21 cellular contexts compared by ENCODE assay signal in the genomic region with DNA sequence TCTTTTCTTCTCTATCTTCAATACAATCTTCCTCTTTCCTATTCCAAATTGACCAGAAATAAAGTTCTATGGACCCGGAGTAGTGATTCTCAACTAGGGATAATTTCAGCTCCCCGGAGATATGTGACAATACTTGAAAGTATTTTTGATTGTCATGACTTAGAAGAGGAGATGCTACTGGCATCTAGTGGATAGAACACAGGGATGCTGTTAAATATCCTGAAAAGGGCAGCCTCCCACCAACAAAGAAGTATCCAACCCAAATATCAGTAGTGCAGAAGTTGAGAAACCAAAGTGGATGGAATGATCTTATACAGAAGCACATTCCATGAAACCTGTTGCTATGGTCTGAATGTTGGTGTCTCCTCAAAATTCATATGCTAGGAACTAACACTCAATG.
DNase-seq lines count a peak whose midpoint lies in the region; TF ChIP-seq lines count a peak whose summit lies in the region.
"Had no signal": no experiment of that assay in that cellular context is flagged by ENCODE, and none has a peak within 500 bp of the region (broad histone marks: within the 10 kb centered on the region; RNA-seq: fewer than 3 reads in every experiment).

No MANE protein-coding gene starts in this region.

- H2AFZ ChIP-seq in Loucy (ENCODE audit: low read length) (no peak overlapping the region), SK-N-SH (ENCODE audit: low read depth) (no peak overlapping the region)

- H3K79me2 ChIP-seq in Loucy (ENCODE audit: insufficient read depth, low read length) = no peaks in the 10 kb centered on the region
- H3K79me2 ChIP-seq in SK-N-SH (ENCODE audit: insufficient read depth) = no peaks in the 10 kb centered on the region

- CTCF ChIA-PET in SK-N-SH (lab: Yijun Ruan, JAX) = interaction anchor here (1.6 kb wide), 1 partner anchor 11 kb away, joined by 5 read pairs; no protein-coding TSS in a partner anchor

- H4K20me1 ChIP-seq in Loucy (ENCODE audit: insufficient read depth, low read length, poor library complexity, severe bottlenecking) = no peaks in the 10 kb centered on the region
- no peaks in the 10 kb centered on the region for H4K20me1 ChIP-seq in SK-N-SH (ENCODE audit: insufficient read depth)
- H4K20me1 ChIP-seq: BLaER1 treated with 17β-estradiol and CSF1 and Interleukin-3, amounts not matched to agents 10 nM and 100 nM had no signal

- no peak overlapping the region for H3K4me2 ChIP-seq in Loucy (ENCODE audit: low read depth, low read length, poor library complexity, severe bottlenecking)
- no peak overlapping the region for H3K4me2 ChIP-seq in SK-N-SH
- H3K4me2 ChIP-seq: A549; BLaER1 treated with 17β-estradiol and CSF1 and Interleukin-3, amounts not matched to agents 10 nM and 100 nM had no signal

- TF ChIP-seq CTCF in Loucy (conservative IDR thresholded peaks at IDR 0.05; ENCODE audit: low read length) (peak; percentile 14; the same call in 1 of the 2 replicates), SK-N-SH (IDR thresholded peaks at IDR 0.05) (no peak), glutamatergic neuron (IDR thresholded peaks at IDR 0.05; ENCODE audit: partially characterized antibody, unreplicated experiment) (no peak)

- peak overlapping the region; percentile 3 for H3K4me3 Mint-ChIP-seq in glutamatergic neuron (ENCODE audit: unreplicated experiment)
- H3K4me3 Mint-ChIP-seq: T-helper 17 cell had no signal

- peaks cover 7% of the 10 kb centered on the region for H3K9me3 Mint-ChIP-seq in glutamatergic neuron (ENCODE audit: unreplicated experiment)

- H3F3A ChIP-seq in Loucy (ENCODE audit: low read depth) = no peaks in the 10 kb centered on the region
- no peaks in the 10 kb centered on the region for H3F3A ChIP-seq in SK-N-SH (replicated peaks; ENCODE audit: insufficient read depth)

- H3K4me1 Mint-ChIP-seq in glutamatergic neuron (ENCODE audit: low read depth, unreplicated experiment) = peaks cover 18% of the 10 kb centered on the region

- POLR2A ChIA-PET in SK-N-SH (lab: Yijun Ruan, JAX) = no interaction called here

- peak; percentile 2 for DNase-seq in ACHN
- DNase-seq in SK-N-SH = no peak
- DNase-seq in glutamatergic neuron = no peak
- no peak for DNase-seq in NCI-H345 treated with DMSO at 0.1 percent for 48 hours (lab: John Stamatoyannopoulos, UW; ENCODE audit: unreplicated experiment)
- no peak for DNase-seq in NCI-H226
- no peak for DNase-seq in epidermal melanocyte (ENCODE audit: insufficient read length, low spot score)
- DNase-seq in dermis blood vessel endothelial cell = no peak
- DNase-seq: DMS153; GF-D8; Kasumi-1; MM.1S; NCI-H1092; NCI-H2081 treated with DMSO at 0.1 percent for 48 hours; NCI-H2227 treated with DMSO at 0.1 percent for 48 hours; NCI-H526 treated with DMSO at 0.1 percent for 48 hours; NK-92 treated with Interleukin-12 subunit alpha and Interleukin-12 subunit beta, amount 100 ng/mL, for 24 hours; SHP77 treated with DMSO at 0.1 percent for 48 hours; T-helper 17 cell had no signal

- no peaks in the 10 kb centered on the region for H3K27me3 ChIP-seq in Loucy (ENCODE audit: insufficient read depth, low read length, poor library complexity, severe bottlenecking)
- H3K27me3 ChIP-seq in SK-N-SH (ENCODE audit: insufficient read depth) = no peaks in the 10 kb centered on the region

- H3K27ac ChIP-seq in SK-N-SH (ENCODE audit: low read depth in 2 of 2, low read length in 1 of 2) = no peak overlapping the region
- H3K27ac ChIP-seq: A549; BLaER1 treated with 17β-estradiol and CSF1 and Interleukin-3, amounts not matched to agents 10 nM and 100 nM had no signal

- no peak overlapping the region for H3K27ac Mint-ChIP-seq in glutamatergic neuron (ENCODE audit: unreplicated experiment)
- H3K27ac Mint-ChIP-seq: T-helper 17 cell had no signal

- H3K9ac ChIP-seq in Loucy (ENCODE audit: low read depth, low read length, poor library complexity, severe bottlenecking) = no peak overlapping the region
- H3K9ac ChIP-seq in SK-N-SH = no peak overlapping the region
- H3K9ac ChIP-seq: BLaER1 treated with 17β-estradiol and CSF1 and Interleukin-3, amounts not matched to agents 10 nM and 100 nM had no signal

- H3K9me2 ChIP-seq in Loucy (replicated peaks; ENCODE audit: low read depth, low read length) = no peaks in the 10 kb centered on the region
- H3K9me2 ChIP-seq in SK-N-SH = no peaks in the 10 kb centered on the region

- TF ChIP-seq RAD21 in SK-N-SH (IDR thresholded peaks at IDR 0.05; ENCODE audit: low read length) = peak; percentile 16; the same call in 1 of the 2 replicates

- H3K4me3 ChIP-seq in Loucy (ENCODE audit: low read length, poor library complexity, severe bottlenecking) (no peak overlapping the region), SK-N-SH (ENCODE audit: low read depth in 2 of 2, low read length in 1 of 2) (no peak overlapping the region)
- H3K4me3 ChIP-seq: A549; BLaER1 treated with 17β-estradiol and CSF1 and Interleukin-3, amounts not matched to agents 10 nM and 100 nM had no signal

- in situ Hi-C loops in ACHN (cut with HindIII; ENCODE audit: low pct_ligation_motif_present, low pct_unique_long_range_greater_than_20kb, low sequenced_read_pairs) = no loop called here

- H3K36me3 Mint-ChIP-seq in glutamatergic neuron (ENCODE audit: unreplicated experiment) = no peaks in the 10 kb centered on the region

- TF ChIP-seq EP300 in SK-N-SH (IDR thresholded peaks at IDR 0.05; ENCODE audit: borderline replicate concordance in 1 of 2, low read depth in 1 of 2, low read length in 1 of 2) = no peak

- H3K9me3 ChIP-seq in Loucy (ENCODE audit: insufficient read depth, low read depth, low read length) (no peaks in the 10 kb centered on the region), SK-N-SH (no peaks in the 10 kb centered on the region)
- H3K9me3 ChIP-seq: A549 had no signal

- WGBS in SK-N-SH (ENCODE audit: low lambda C conversion rate) = 29% methylated on average over 2 of the region's 2 CpGs

- H3K36me3 ChIP-seq in Loucy (ENCODE audit: insufficient read depth, low read length) (no peaks in the 10 kb centered on the region), SK-N-SH (replicated peaks in 1 of 2; ENCODE audit: control insufficient read depth in 1 of 2, insufficient read depth in 2 of 2, low read length in 1 of 2) (no peaks in the 10 kb centered on the region)
- H3K36me3 ChIP-seq: BLaER1 treated with 17β-estradiol and CSF1 and Interleukin-3, amounts not matched to agents 10 nM and 100 nM had no signal

- H3K27me3 Mint-ChIP-seq in glutamatergic neuron (ENCODE audit: unreplicated experiment) = peaks cover 3% of the 10 kb centered on the region
- H3K27me3 Mint-ChIP-seq: T-helper 17 cell had no signal

- peaks cover 4% of the 10 kb centered on the region for H3K4me1 ChIP-seq in Loucy (ENCODE audit: insufficient read depth, low read length, poor library complexity, severe bottlenecking)
- H3K4me1 ChIP-seq in SK-N-SH (ENCODE audit: control insufficient read depth in 1 of 2, insufficient read depth in 2 of 2, low read depth in 1 of 2, low read length in 1 of 2) = peaks cover 0 to 3% of the 10 kb centered on the region in 2 experiments; a peak in 2 of 4 replicates
- H3K4me1 ChIP-seq: A549 had no signal

TF ChIP-seq in SK-N-SH, 30 proteins besides CTCF, POLR2A, EP300 and RAD21:
- TF ChIP-seq NRF1 (IDR thresholded peaks at IDR 0.05; ENCODE audit: low read depth, low read length) = no peak
- TF ChIP-seq FOXJ3 (CRISPR knock-in tag; IDR thresholded peaks at IDR 0.05) = no peak
- no peak for TF ChIP-seq RFX5 (IDR thresholded peaks at IDR 0.05; ENCODE audit: low read length)
- no peak for TF ChIP-seq POLR2AphosphoS5 (IDR thresholded peaks at IDR 0.05; ENCODE audit: low read depth, low read length)
- no peak for TF ChIP-seq TEAD4 (IDR thresholded peaks at IDR 0.05; ENCODE audit: borderline replicate concordance, insufficient read depth)
- no peak for TF ChIP-seq RXRA (IDR thresholded peaks at IDR 0.05; ENCODE audit: borderline replicate concordance, low read depth)
- no peak for TF ChIP-seq EZH2phosphoT487 (IDR thresholded peaks at IDR 0.05; ENCODE audit: borderline replicate concordance, low read depth)
- TF ChIP-seq, protein P1, sequence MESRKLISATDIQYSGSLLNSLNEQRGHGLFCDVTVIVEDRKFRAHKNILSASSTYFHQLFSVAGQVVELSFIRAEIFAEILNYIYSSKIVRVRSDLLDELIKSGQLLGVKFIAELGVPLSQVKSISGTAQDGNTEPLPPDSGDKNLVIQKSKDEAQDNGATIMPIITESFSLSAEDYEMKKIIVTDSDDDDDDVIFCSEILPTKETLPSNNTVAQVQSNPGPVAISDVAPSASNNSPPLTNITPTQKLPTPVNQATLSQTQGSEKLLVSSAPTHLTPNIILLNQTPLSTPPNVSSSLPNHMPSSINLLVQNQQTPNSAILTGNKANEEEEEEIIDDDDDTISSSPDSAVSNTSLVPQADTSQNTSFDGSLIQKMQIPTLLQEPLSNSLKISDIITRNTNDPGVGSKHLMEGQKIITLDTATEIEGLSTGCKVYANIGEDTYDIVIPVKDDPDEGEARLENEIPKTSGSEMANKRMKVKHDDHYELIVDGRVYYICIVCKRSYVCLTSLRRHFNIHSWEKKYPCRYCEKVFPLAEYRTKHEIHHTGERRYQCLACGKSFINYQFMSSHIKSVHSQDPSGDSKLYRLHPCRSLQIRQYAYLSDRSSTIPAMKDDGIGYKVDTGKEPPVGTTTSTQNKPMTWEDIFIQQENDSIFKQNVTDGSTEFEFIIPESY (IDR thresholded peaks at IDR 0.05; ENCODE audit: borderline replicate concordance, low read depth) = no peak
- TF ChIP-seq, protein P2, sequence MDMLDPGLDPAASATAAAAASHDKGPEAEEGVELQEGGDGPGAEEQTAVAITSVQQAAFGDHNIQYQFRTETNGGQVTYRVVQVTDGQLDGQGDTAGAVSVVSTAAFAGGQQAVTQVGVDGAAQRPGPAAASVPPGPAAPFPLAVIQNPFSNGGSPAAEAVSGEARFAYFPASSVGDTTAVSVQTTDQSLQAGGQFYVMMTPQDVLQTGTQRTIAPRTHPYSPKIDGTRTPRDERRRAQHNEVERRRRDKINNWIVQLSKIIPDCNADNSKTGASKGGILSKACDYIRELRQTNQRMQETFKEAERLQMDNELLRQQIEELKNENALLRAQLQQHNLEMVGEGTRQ (IDR thresholded peaks at IDR 0.05; ENCODE audit: borderline replicate concordance, low read depth, low read length) = no peak
- TF ChIP-seq SMC3 (IDR thresholded peaks at IDR 0.05; ENCODE audit: low read depth, low read length) = no peak
- TF ChIP-seq, protein P3, sequence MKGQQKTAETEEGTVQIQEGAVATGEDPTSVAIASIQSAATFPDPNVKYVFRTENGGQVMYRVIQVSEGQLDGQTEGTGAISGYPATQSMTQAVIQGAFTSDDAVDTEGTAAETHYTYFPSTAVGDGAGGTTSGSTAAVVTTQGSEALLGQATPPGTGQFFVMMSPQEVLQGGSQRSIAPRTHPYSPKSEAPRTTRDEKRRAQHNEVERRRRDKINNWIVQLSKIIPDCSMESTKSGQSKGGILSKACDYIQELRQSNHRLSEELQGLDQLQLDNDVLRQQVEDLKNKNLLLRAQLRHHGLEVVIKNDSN (IDR thresholded peaks at IDR 0.05; ENCODE audit: borderline replicate concordance, low read depth) = no peak
- no peak for TF ChIP-seq CHD2 (IDR thresholded peaks at IDR 0.05; ENCODE audit: low read length, partially characterized antibody)
- no peak for TF ChIP-seq YY1 (IDR thresholded peaks at IDR 0.05; ENCODE audit: low read depth)
TF ChIP-seq in SK-N-SH: peak in this region for 0.
